8 cellular contexts compared by ENCODE assay signal in genomic region chr20:36645998-36646397, GRCh38. TPM values are rescaled to one million over a fixed set of nuclear protein-coding genes. Genes with fewer than 3 reads are reported as not detected.
DNase-seq lines count a peak whose midpoint lies in the region; ATAC-seq and TF ChIP-seq lines count a peak whose summit lies in the region.

SLA2 (minus strand) TSS chr20:36646196; CDS start chr20:36641335, 4,861 bp downstream.

- no peaks in the 10 kb centered on the region for H3K27me3 Mint-ChIP-seq in natural killer cell (ENCODE audit: low read depth in 2 of 2)

- H3K36me3 Mint-ChIP-seq in natural killer cell = no peaks in the 10 kb centered on the region

- H3K4me3 ChIP-seq in upper lobe of right lung = peak within 1 kb of the TSS; percentile 36

- intact Hi-C loops in natural killer cell (cut with micrococcal nuclease) = loop anchor here (2.0 to 10.0 kb wide), 4 partner anchors 33 to 239 kb away; partner anchors contain the start of gene TGIF2
- intact Hi-C loops in upper lobe of right lung (cut with DNase I) = no loop called here

- no peaks in the 10 kb centered on the region for H3K4me1 ChIP-seq in upper lobe of right lung

- H3K4me3 Mint-ChIP-seq in natural killer cell = peak within 1 kb of the TSS; percentile 95

- H3K9me3 ChIP-seq in upper lobe of right lung = no peaks in the 10 kb centered on the region

- peak; percentile 76 to 90 (median 86) for ATAC-seq in natural killer cell
- ATAC-seq in upper lobe of right lung = peak; percentile 72

- no peaks in the 10 kb centered on the region for H3K36me3 ChIP-seq in upper lobe of right lung

- H3K27ac Mint-ChIP-seq in natural killer cell = peak within 1 kb of the TSS; percentile 97 to 98

- TF ChIP-seq CTCF in natural killer cell (IDR thresholded peaks at IDR 0.05) = no peak
- TF ChIP-seq CTCF in upper lobe of right lung (IDR thresholded peaks at IDR 0.05) = no peak

- peak within 1 kb of the TSS; percentile 42 for H3K27ac ChIP-seq in upper lobe of right lung

- H3K9me3 Mint-ChIP-seq in natural killer cell = no peaks in the 10 kb centered on the region

- peaks cover 56 to 59% of the 10 kb centered on the region in 2 donors for H3K4me1 Mint-ChIP-seq in natural killer cell

- H3K27me3 ChIP-seq in upper lobe of right lung = no peaks in the 10 kb centered on the region

- DNase-seq in NK-92 treated with Interleukin-12 subunit alpha and Interleukin-12 subunit beta, amount 100 ng/mL, for 24 hours (lab: John Stamatoyannopoulos, UW) = peak; percentile 61
- DNase-seq in NK-92 (lab: John Stamatoyannopoulos, UW; ENCODE audit: unreplicated experiment) (no peak), natural killer cell (peak; percentile 70), upper lobe of right lung (peak; percentile 66), GOT3 (lab: John Stamatoyannopoulos, UW) (no peak), GM03348 (ENCODE audit: low spot score) (no peak), HuH-7 (ENCODE audit: low spot score) (no peak)
- DNase-seq in activated T-cell treated with anti-CD3 and anti-CD28 coated beads, Interleukin-2, amount 50 U/mL, for 1 hour = peak; percentile 71

RNA-seq across cellular contexts. Expression of gene SLA2, which starts in this region (rescaled TPM):
- total RNA-seq in natural killer cell = 100 to 1,000 TPM in 1 of 3 donors, 10 to 100 TPM in 2; 77.0 to 116 (median 90.3) TPM
- 1.9 TPM for total RNA-seq in upper lobe of right lung

Comparison
In these comparisons a context has a peak if more than half of its experiments do, and no peak if none do; other contexts are left out.
1. RNA of gene SLA2 (total RNA-seq): 77.0 to 116 TPM in natural killer cell; 1.9 TPM in upper lobe of right lung (single experiment); every median in the first group is over 10 times any median in the second.
2. DNase-seq: peak in NK-92 treated with Interleukin-12 subunit alpha and Interleukin-12 subunit beta, amount 100 ng/mL, for 24 hours (single experiment), activated T-cell treated with anti-CD3 and anti-CD28 coated beads, Interleukin-2, amount 50 U/mL, for 1 hour (single experiment), natural killer cell (single experiment) and upper lobe of right lung (single experiment); none in NK-92 (single experiment), GOT3 (single experiment), GM03348 (single experiment) and HuH-7 (single experiment).